In genomic region chr15:25859838-25860645, GRCh38 we compare ENCODE assay signal across 10 cellular contexts. TPM values are rescaled to one million over a fixed set of nuclear protein-coding genes. Genes with fewer than 3 reads are reported as not detected.
DNase-seq lines count a peak whose midpoint lies in the region; ATAC-seq and TF ChIP-seq lines count a peak whose summit lies in the region.
"Had no signal": no experiment of that assay in that cellular context is flagged by ENCODE, and none has a peak within 500 bp of the region (broad histone marks: within the 10 kb centered on the region; RNA-seq: fewer than 3 reads in every experiment).

No MANE protein-coding gene starts in this region.

- H3K36me3 ChIP-seq in ascending aorta (peaks cover 0 to 4% of the 10 kb centered on the region in 2 donors), mucosa of rectum (ENCODE audit: control insufficient read depth in 2 of 2, insufficient read depth in 2 of 2, low read length in 2 of 2) (no peaks in the 10 kb centered on the region), upper lobe of left lung (no peaks in the 10 kb centered on the region)
- H3K36me3 ChIP-seq: uterus had no signal

- TF ChIP-seq EP300 in upper lobe of left lung (IDR thresholded peaks at IDR 0.05), result no peak

- peak overlapping the region in 1 of 2 donors; percentile 22 for H3K9ac ChIP-seq in mucosa of rectum (ENCODE audit: low read depth in 1 of 2, low read length in 2 of 2)

- H3K4me1 ChIP-seq in ascending aorta, result peaks cover 9 to 39% of the 10 kb centered on the region in 2 donors
- H3K4me1 ChIP-seq in mucosa of rectum (ENCODE audit: control insufficient read depth in 2 of 2, insufficient read depth in 2 of 2, low read length in 2 of 2), result peaks cover 3 to 7% of the 10 kb centered on the region in 2 donors
- H3K4me1 ChIP-seq in upper lobe of left lung, result peaks cover 11 to 49% (median 26%) of the 10 kb centered on the region in 4 donors

- H3K9me3 ChIP-seq in ascending aorta, result no peaks in the 10 kb centered on the region
- H3K9me3 ChIP-seq in mucosa of rectum (ENCODE audit: control insufficient read depth in 2 of 2, low read length in 2 of 2), result no peaks in the 10 kb centered on the region
- H3K9me3 ChIP-seq in upper lobe of left lung, result no peaks in the 10 kb centered on the region
- H3K9me3 ChIP-seq: uterus had no signal

- ATAC-seq in upper lobe of left lung (ENCODE audit: low FRiP score in 2 of 2) (peak in 1 of 2 donors; percentile 19), HG03571 (IDR thresholded peaks at IDR 0.05; ENCODE audit: unreplicated experiment) (no peak), GM19455 (IDR thresholded peaks at IDR 0.05; ENCODE audit: unreplicated experiment) (no peak)

- no peak for TF ChIP-seq CTCF in ascending aorta (IDR thresholded peaks at IDR 0.05)
- no peak for TF ChIP-seq CTCF in upper lobe of left lung (IDR thresholded peaks at IDR 0.05)
- TF ChIP-seq CTCF in GM13977 (IDR thresholded peaks at IDR 0.05; ENCODE audit: extremely low read depth, insufficient read depth, missing control alignments), result no peak

- DNase-seq in activated gamma-delta T cell treated with Interleukin-2 at 50 U/mL for 16 hours (peak; percentile 56), activated gamma-delta T cell (lab: John Stamatoyannopoulos, UW) (no peak), ascending aorta (ENCODE audit: low spot score in 2 of 2) (peak in 1 of 2 donors; percentile 87), upper lobe of left lung (peak; percentile 47 to 60), GM13977 (ENCODE audit: low spot score) (no peak)
- DNase-seq: NCI-H526, uterus had no signal

- no peak for TF ChIP-seq POLR2A in upper lobe of left lung (IDR thresholded peaks at IDR 0.05)

- peak overlapping the region; percentile 80 to 96 for H3K4me3 ChIP-seq in ascending aorta
- H3K4me3 ChIP-seq in mucosa of rectum (ENCODE audit: low read length in 2 of 2), result peak overlapping the region; percentile 19 to 72
- peak overlapping the region in 3 of 4 donors; percentile 6 to 74 (median 70) for H3K4me3 ChIP-seq in upper lobe of left lung
- H3K4me3 ChIP-seq: uterus had no signal

- H3K27me3 ChIP-seq in ascending aorta (no peaks in the 10 kb centered on the region), mucosa of rectum (ENCODE audit: control insufficient read depth in 2 of 2, insufficient read depth in 2 of 2, low read length in 2 of 2) (no peaks in the 10 kb centered on the region), upper lobe of left lung (no peaks in the 10 kb centered on the region)
- H3K27me3 ChIP-seq: uterus had no signal

- 69 to 71% methylated on average over 9 to 15 of the region's 15 CpGs for WGBS in upper lobe of left lung, 2 donors

- H3K27ac ChIP-seq in ascending aorta, result peak overlapping the region; percentile 94 to 95
- H3K27ac ChIP-seq in mucosa of rectum (ENCODE audit: low read depth in 2 of 2, low read length in 2 of 2), result peak overlapping the region; percentile 63 to 75
- peak overlapping the region; percentile 45 to 86 (median 77) for H3K27ac ChIP-seq in upper lobe of left lung
- H3K27ac ChIP-seq: uterus had no signal

- in situ Hi-C loops in GM13977 (cut with MboI; ENCODE audit: low pct_unique_long_range_greater_than_20kb, low sequenced_read_pairs, unreplicated experiment), result no loop called here

- intact Hi-C loops in ascending aorta (cut with DNase I), result loop anchor here (1.0 to 10.0 kb wide), 13 partner anchors 10 to 1085 kb away; partner anchors contain the start of gene UBE3A

RNA-seq across cellular contexts. Expression of gene ATP10A, which starts 3.1 kb away (rescaled TPM):
- 26.7 TPM for total RNA-seq in ascending aorta
- total RNA-seq in upper lobe of left lung, result 10 to 100 TPM; 17.8 to 62.4 (median 32.3) TPM

Comparison
In these comparisons a context has a peak if more than half of its experiments do, and no peak if none do; other contexts are left out.
1. DNase-seq: peak in activated gamma-delta T cell treated with Interleukin-2 at 50 U/mL for 16 hours (single experiment) and upper lobe of left lung (2 of 2); none in activated gamma-delta T cell (single experiment) and GM13977 (single experiment).
2. Peak in every context shown above with its lines, with median percentiles within 50 percentile points of each other: H3K27ac ChIP-seq and H3K4me3 ChIP-seq.